1 cellular context compared by ENCODE assay signal in genomic region chr15:48976444-48977088, GRCh38.
TF ChIP-seq lines count a peak whose summit lies in the region.

No MANE protein-coding gene starts in this region.

TF ChIP-seq in H1, 55 proteins besides CTCF, POLR2A, EP300 and RAD21:
- TF ChIP-seq SP2 (IDR thresholded peaks at IDR 0.05; ENCODE audit: low read length) (no peak), TAF1 (IDR thresholded peaks at IDR 0.05; ENCODE audit: low read depth, low read length) (no peak), SP4 (IDR thresholded peaks at IDR 0.05; ENCODE audit: low read length) (no peak), BRCA1 (IDR thresholded peaks at IDR 0.05; ENCODE audit: low read depth, low read length) (no peak), SUZ12 (IDR thresholded peaks at IDR 0.05; ENCODE audit: low read length) (no peak)
- TF ChIP-seq, protein P1, sequence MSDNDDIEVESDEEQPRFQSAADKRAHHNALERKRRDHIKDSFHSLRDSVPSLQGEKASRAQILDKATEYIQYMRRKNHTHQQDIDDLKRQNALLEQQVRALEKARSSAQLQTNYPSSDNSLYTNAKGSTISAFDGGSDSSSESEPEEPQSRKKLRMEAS (IDR thresholded peaks at IDR 0.05): no peak
